ENCODE assay signal across 15 cellular contexts in genomic region chr13:69092615-69093322, GRCh38.
"Had no signal": no experiment of that assay in that cellular context is flagged by ENCODE, and none has a peak within 500 bp of the region (broad histone marks: within the 10 kb centered on the region; RNA-seq: fewer than 3 reads in every experiment).

No MANE protein-coding gene starts in this region.

- H3K4me3 ChIP-seq: esophagus muscularis mucosa, left ventricle myocardium inferior, mucosa of descending colon, pancreas, sigmoid colon, spleen, stomach, testis had no signal

- H3K36me3 ChIP-seq: esophagus muscularis mucosa, left ventricle myocardium inferior, pancreas, sigmoid colon, spleen, stomach had no signal

- DNase-seq: activated CD4-positive, alpha-beta T cell treated with anti-CD3 and anti-CD28 coated beads, Interleukin-2, amount 10 ng/mL, durations not matched to agents 24 days and 14 days; activated CD4-positive, CD25-positive, alpha-beta regulatory T cell; activated gamma-delta T cell treated with Interleukin-2 at 50 U/mL for 16 hours; amniotic stem cell; hypothalamus; left ventricle myocardium inferior; mucosa of descending colon; naive thymus-derived CD4-positive, alpha-beta T cell; pancreas; sigmoid colon; spleen; stomach; T-helper 17 cell; testis had no signal

- H3K4me1 ChIP-seq: esophagus muscularis mucosa, left ventricle myocardium inferior, pancreas, sigmoid colon, spleen, stomach, testis had no signal

- H3K9me3 ChIP-seq: esophagus muscularis mucosa, left ventricle myocardium inferior, mucosa of descending colon, pancreas, sigmoid colon, stomach, testis had no signal

- H3K27me3 ChIP-seq: esophagus muscularis mucosa, pancreas, sigmoid colon, spleen, stomach, testis had no signal

- ATAC-seq: mucosa of descending colon; naive thymus-derived CD4-positive, alpha-beta T cell; pancreas; T-helper 17 cell had no signal
